Comparison of ENCODE assay signal across 11 cellular contexts in the genomic region with DNA sequence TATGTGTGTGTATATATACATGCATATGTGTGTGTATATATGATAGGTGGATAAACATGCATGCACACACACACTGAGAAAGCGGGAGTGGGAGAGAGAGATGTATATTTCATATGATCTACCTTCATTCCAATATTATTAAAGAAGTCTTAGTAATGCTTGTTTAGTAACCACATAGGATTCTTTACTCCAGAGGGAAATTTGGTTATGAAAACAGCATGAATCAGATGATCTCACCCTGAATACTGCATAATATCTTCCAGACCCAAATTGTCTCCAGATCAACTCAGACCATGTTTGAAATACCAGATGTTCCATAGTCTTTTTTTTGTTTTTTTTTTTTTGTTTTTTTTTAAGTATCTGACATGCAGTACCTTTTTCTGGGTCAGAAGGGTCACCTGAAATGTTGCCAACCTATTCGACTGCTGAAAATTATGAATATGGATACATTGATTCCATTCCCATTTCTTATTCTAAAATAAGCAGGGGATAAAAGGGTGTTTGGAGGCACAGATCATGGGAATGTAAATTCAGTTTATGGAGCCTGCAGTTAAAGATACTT. TPM values are rescaled to one million over a fixed set of nuclear protein-coding genes. Genes with fewer than 3 reads are reported as not detected.
DNase-seq lines count a peak whose midpoint lies in the region; ATAC-seq, FAIRE-seq and TF ChIP-seq lines count a peak whose summit lies in the region.
"Had no signal": no experiment of that assay in that cellular context is flagged by ENCODE, and none has a peak within 500 bp of the region (broad histone marks: within the 10 kb centered on the region; RNA-seq: fewer than 3 reads in every experiment).

No MANE protein-coding gene starts in this region.

- no peak for TF ChIP-seq POLR2A in GM12892 (IDR thresholded peaks at IDR 0.05; ENCODE audit: low read depth, low read length)

- peak overlapping the region; percentile 46 for H3K27ac Mint-ChIP-seq in stimulated activated naive CD8-positive, alpha-beta T cell treated with anti-CD3 and anti-CD28 coated beads, Interleukin-15, Interleukin-2, amounts not matched to agents 100 ng/mL and 50 ng/mL, for 24 hours
- H3K27ac Mint-ChIP-seq: activated T-helper 17 cell treated with anti-CD3 and anti-CD28 coated beads, Interleukin-2, amount 50 U/mL, for 72 hours had no signal

- H3K4me1 Mint-ChIP-seq in stimulated activated naive CD8-positive, alpha-beta T cell treated with anti-CD3 and anti-CD28 coated beads, Interleukin-15, Interleukin-2, amounts not matched to agents 100 ng/mL and 50 ng/mL, for 24 hours (ENCODE audit: low read depth), result peaks cover 96% of the 10 kb centered on the region

- intact Hi-C loops in mammary epithelial cell (cut with micrococcal nuclease), result loop anchor here (1.0 kb wide), 1 partner anchor 16 kb away; no protein-coding TSS in a partner anchor

- 7% methylated on average over 2 of the region's 2 CpGs for WGBS in mammary epithelial cell (ENCODE audit: low coverage, missing lambda C conversion rate)

- H2AFZ ChIP-seq in mammary epithelial cell (ENCODE audit: low read depth, low read length), result no peak overlapping the region

- peaks cover 3% of the 10 kb centered on the region for H3K36me3 Mint-ChIP-seq in stimulated activated naive CD8-positive, alpha-beta T cell treated with anti-CD3 and anti-CD28 coated beads, Interleukin-15, Interleukin-2, amounts not matched to agents 100 ng/mL and 50 ng/mL, for 24 hours (ENCODE audit: low read depth)

- H4K20me1 ChIP-seq in mammary epithelial cell (ENCODE audit: insufficient read depth, low read length), result peaks cover 5% of the 10 kb centered on the region

- peak overlapping the region; percentile 11 for H3K4me2 ChIP-seq in mammary epithelial cell (ENCODE audit: insufficient read depth, low read depth, low read length)

- H3K9me3 Mint-ChIP-seq in stimulated activated naive CD8-positive, alpha-beta T cell treated with anti-CD3 and anti-CD28 coated beads, Interleukin-15, Interleukin-2, amounts not matched to agents 100 ng/mL and 50 ng/mL, for 24 hours, result no peaks in the 10 kb centered on the region
- H3K9me3 Mint-ChIP-seq: activated T-helper 17 cell treated with anti-CD3 and anti-CD28 coated beads, Interleukin-2, amount 50 U/mL, for 72 hours had no signal

- H3K4me3 Mint-ChIP-seq in stimulated activated naive CD8-positive, alpha-beta T cell treated with anti-CD3 and anti-CD28 coated beads, Interleukin-15, Interleukin-2, amounts not matched to agents 100 ng/mL and 50 ng/mL, for 24 hours, result no peak overlapping the region
- H3K4me3 Mint-ChIP-seq: activated T-helper 17 cell treated with anti-CD3 and anti-CD28 coated beads, Interleukin-2, amount 50 U/mL, for 72 hours had no signal

- CTCF ChIA-PET in mammary epithelial cell (lab: Charles Lee; ENCODE audit: low non-redundant PET), result no interaction called here

- no peak for TF ChIP-seq CTCF in mammary epithelial cell (conservative IDR thresholded peaks at IDR 0.05 in 1 of 2, IDR thresholded peaks at IDR 0.05 in 1 of 2; ENCODE audit: extremely low read depth in 1 of 2, insufficient read depth in 1 of 2, low read depth in 1 of 2, low read length in 2 of 2)

- H3K36me3 ChIP-seq in mammary epithelial cell (ENCODE audit: insufficient read depth, low read length) (no peaks in the 10 kb centered on the region), H7 (replicated peaks; ENCODE audit: control insufficient read depth, insufficient read depth, low read length) (no peaks in the 10 kb centered on the region)

- H3K27me3 ChIP-seq in mammary epithelial cell (ENCODE audit: insufficient read depth, low read length), result no peaks in the 10 kb centered on the region
- no peaks in the 10 kb centered on the region for H3K27me3 ChIP-seq in H7 (ENCODE audit: control insufficient read depth, insufficient read depth, low read length)

- no peak overlapping the region for H3K9ac ChIP-seq in mammary epithelial cell (ENCODE audit: insufficient read depth, low read length)

- peaks cover 99% of the 10 kb centered on the region for H3K79me2 ChIP-seq in mammary epithelial cell (ENCODE audit: insufficient read depth, low read length)

- no peaks in the 10 kb centered on the region for H3K9me3 ChIP-seq in mammary epithelial cell (replicated peaks; ENCODE audit: insufficient read depth, low read length)

- H3K4me1 ChIP-seq in mammary epithelial cell (ENCODE audit: insufficient read depth, low read length), result peaks cover 55% of the 10 kb centered on the region

- H3K27me3 Mint-ChIP-seq in stimulated activated naive CD8-positive, alpha-beta T cell treated with anti-CD3 and anti-CD28 coated beads, Interleukin-15, Interleukin-2, amounts not matched to agents 100 ng/mL and 50 ng/mL, for 24 hours, result no peaks in the 10 kb centered on the region
- H3K27me3 Mint-ChIP-seq: activated T-helper 17 cell treated with anti-CD3 and anti-CD28 coated beads, Interleukin-2, amount 50 U/mL, for 72 hours had no signal

- H3K4me3 ChIP-seq in mammary epithelial cell (replicated peaks in 1 of 3; ENCODE audit: insufficient read depth in 1 of 3, low read depth in 2 of 3, low read length in 3 of 3), result no peak overlapping the region
- H3K4me3 ChIP-seq in H7 (ENCODE audit: insufficient read depth, low read depth, low read length), result no peak overlapping the region

- no peak for FAIRE-seq in GM12892 (lab: Jason Lieb, UNC)

- no TSS peak for BruUV-seq in mammary epithelial cell (replicated peaks; lab: Mats Ljungman, UMichigan)

- dilution Hi-C loops in mammary epithelial cell (cut with HindIII; ENCODE audit: low sequenced_read_pairs), result no loop called here

- in situ Hi-C loops in mammary epithelial cell (cut with MboI; ENCODE audit: low sequenced_read_pairs in 2 of 2), result no loop called here
- in situ Hi-C loops in G401 (cut with HindIII; ENCODE audit: low sequenced_read_pairs), result no loop called here

- DNase-seq in stimulated activated naive CD8-positive, alpha-beta T cell treated with anti-CD3 and anti-CD28 coated beads, Interleukin-15, Interleukin-2, amounts not matched to agents 100 U/mL and 50 U/mL, for 24 hours, result no peak
- peak; percentile 79 for DNase-seq in mammary epithelial cell
- DNase-seq in kidney glomerular epithelial cell (lab: John Stamatoyannopoulos, UW), result peak; percentile 42
- DNase-seq in H7, result no peak
- no peak for DNase-seq in G401 (ENCODE audit: low spot score)
- no peak for DNase-seq in GM12892 (ENCODE audit: insufficient read length)
- DNase-seq: mesendoderm had no signal

- H3K27ac ChIP-seq in mammary epithelial cell (ENCODE audit: insufficient read depth, low read depth, low read length), result peak overlapping the region; percentile 57
- H3K27ac ChIP-seq: VCaP had no signal

- no peak for ATAC-seq in stimulated activated naive CD8-positive, alpha-beta T cell treated with anti-CD3 and anti-CD28 coated beads, Interleukin-15, Interleukin-2, amounts not matched to agents 100 U/mL and 50 U/mL, for 24 hours
- ATAC-seq in GM19023 (IDR thresholded peaks at IDR 0.05; ENCODE audit: unreplicated experiment), result no peak
- ATAC-seq: activated T-helper 17 cell treated with anti-CD3 and anti-CD28 coated beads, Interleukin-2, amount 50 U/mL, for 72 hours had no signal

RNA-seq across cellular contexts. Expression of gene TES, which starts 17.4 kb away (rescaled TPM):
- 100 to 1,000 TPM; 189 to 424 TPM for total RNA-seq in mammary epithelial cell
- polyA plus RNA-seq in mammary epithelial cell, result 113 TPM
- 210 TPM for polyA minus RNA-seq in mammary epithelial cell
- 72.5 and 87.3 TPM in 2 replicates for total RNA-seq in H7 (2014; rRNA removed; shearing (Covaris generic))
- not detected in 2 replicates for total RNA-seq in G401 (2014; rRNA removed; shearing (Covaris generic))
- polyA plus RNA-seq in GM12892 (2012; ENCODE audit: missing spikeins), result 65.6 TPM

Comparison
In these comparisons a context has a peak if more than half of its experiments do, and no peak if none do; other contexts are left out.
1. DNase-seq: peak in mammary epithelial cell (single experiment) and kidney glomerular epithelial cell (single experiment); none in stimulated activated naive CD8-positive, alpha-beta T cell treated with anti-CD3 and anti-CD28 coated beads, Interleukin-15, Interleukin-2, amounts not matched to agents 100 U/mL and 50 U/mL, for 24 hours (single experiment), H7 (single experiment), G401 (single experiment) and GM12892 (single experiment).
2. RNA of gene TES, which starts 17.4 kb away (total RNA-seq): 189 to 424 TPM in mammary epithelial cell and 72.5 to 87.3 TPM in H7; not detected in G401; every median in the first group is over 10 times any median in the second.